In genomic region chr5:77767301-77767700, GRCh38 we compare ENCODE assay signal across 22 cellular contexts. TPM values are rescaled to one million over a fixed set of nuclear protein-coding genes. Genes with fewer than 3 reads are reported as not detected.
DNase-seq lines count a peak whose midpoint lies in the region; ATAC-seq, FAIRE-seq and TF ChIP-seq lines count a peak whose summit lies in the region.
"Had no signal": no experiment of that assay in that cellular context is flagged by ENCODE, and none has a peak within 500 bp of the region (broad histone marks: within the 10 kb centered on the region; RNA-seq: fewer than 3 reads in every experiment).

No MANE protein-coding gene starts in this region.

- H3K36me3 ChIP-seq in PC-3 (ENCODE audit: low read depth, low read length) (peaks cover 12% of the 10 kb centered on the region; the same call in 1 of the 2 replicates), osteoblast (ENCODE audit: insufficient read depth, low read length) (peaks cover 14% of the 10 kb centered on the region), small intestine (ENCODE audit: control insufficient read depth in 2 of 2, insufficient read depth in 2 of 2, low read length in 2 of 2) (peaks cover 0 to 4% of the 10 kb centered on the region in 2 donors)

- TF ChIP-seq CTCF in PC-3 (conservative IDR thresholded peaks at IDR 0.05; ENCODE audit: low read depth, low read length): no peak
- no peak for TF ChIP-seq CTCF in osteoblast (IDR thresholded peaks at IDR 0.05; ENCODE audit: extremely low read depth, low read depth, low read length)

- CTCF ChIA-PET in PC-3 (lab: Charles Lee): no interaction called here

- H4K20me1 ChIP-seq in PC-3 (ENCODE audit: low read length) (peaks cover 40% of the 10 kb centered on the region), osteoblast (ENCODE audit: insufficient read depth, low read length) (peaks cover 54% of the 10 kb centered on the region)

- FAIRE-seq in GM12891 (lab: Jason Lieb, UNC): no peak
- no peak for FAIRE-seq in small intestine (lab: Jason Lieb, UNC)
- FAIRE-seq: GM12878, GM18507, K562 had no signal

- H3K27me3 ChIP-seq in PC-3 (ENCODE audit: low read length) (no peaks in the 10 kb centered on the region), osteoblast (ENCODE audit: insufficient read depth, low read length) (no peaks in the 10 kb centered on the region), small intestine (ENCODE audit: control insufficient read depth in 2 of 2, insufficient read depth in 2 of 2, low read length in 2 of 2) (no peaks in the 10 kb centered on the region)
- H3K27me3 ChIP-seq: BLaER1 treated with 17β-estradiol and CSF1 and Interleukin-3, amounts not matched to agents 10 nM and 100 nM had no signal

- peaks cover 95% of the 10 kb centered on the region for H3K79me2 ChIP-seq in PC-3 (ENCODE audit: low read length)
- peaks cover 93% of the 10 kb centered on the region for H3K79me2 ChIP-seq in osteoblast (ENCODE audit: insufficient read depth, low read length)

- H3F3A ChIP-seq in PC-3 (ENCODE audit: low read length, unreplicated experiment): no peaks in the 10 kb centered on the region

- H3K4me2 ChIP-seq in PC-3 (ENCODE audit: low read length) (peak overlapping the region; percentile 57; the same call in 1 of the 2 replicates), osteoblast (ENCODE audit: insufficient read depth, low read length) (no peak overlapping the region)
- H3K4me2 ChIP-seq: BLaER1 treated with 17β-estradiol and CSF1 and Interleukin-3, amounts not matched to agents 10 nM and 100 nM had no signal

- H3K9me2 ChIP-seq in PC-3 (replicated peaks; ENCODE audit: low read length): no peaks in the 10 kb centered on the region

- POLR2A ChIA-PET in PC-3 (lab: Charles Lee; ENCODE audit: unreplicated experiment): no interaction called here

- no peak overlapping the region for H3K4me3 ChIP-seq in PC-3 (ENCODE audit: low read length)
- H3K4me3 ChIP-seq in osteoblast (ENCODE audit: insufficient read depth, low read length): no peak overlapping the region
- H3K4me3 ChIP-seq in small intestine (ENCODE audit: low read depth in 1 of 2, low read length in 2 of 2): no peak overlapping the region
- H3K4me3 ChIP-seq: BLaER1 treated with 17β-estradiol and CSF1 and Interleukin-3, amounts not matched to agents 10 nM and 100 nM; GM12878; K562 had no signal

- 95 to 98% (median 95%) methylated on average over 1 of the region's 1 CpG for WGBS in small intestine, 3 donors

- TF ChIP-seq POLR2A in GM12891 (IDR thresholded peaks at IDR 0.05; ENCODE audit: low read depth, low read length): no peak

- H3K27ac ChIP-seq in PC-3 (ENCODE audit: low read length) (no peak overlapping the region), osteoblast (ENCODE audit: low read depth, low read length) (no peak overlapping the region), small intestine (ENCODE audit: low read depth in 1 of 2, low read length in 1 of 2) (no peak overlapping the region)
- H3K27ac ChIP-seq: BLaER1 treated with 17β-estradiol and CSF1 and Interleukin-3, amounts not matched to agents 10 nM and 100 nM; HL-60 had no signal

- H3K9me3 ChIP-seq in PC-3 (ENCODE audit: low read length): no peaks in the 10 kb centered on the region
- no peaks in the 10 kb centered on the region for H3K9me3 ChIP-seq in osteoblast (ENCODE audit: low read depth, low read length)
- no peaks in the 10 kb centered on the region for H3K9me3 ChIP-seq in small intestine (ENCODE audit: control insufficient read depth, low read depth)

- no peak overlapping the region for H2AFZ ChIP-seq in PC-3 (ENCODE audit: low read length)
- H2AFZ ChIP-seq in osteoblast (ENCODE audit: low read length): no peak overlapping the region

- DNase-seq in GM12891 (ENCODE audit: insufficient read length, low spot score) (no peak), PC-3 (peak; percentile 52), osteoblast (ENCODE audit: insufficient read length, low spot score, missing footprints) (peak; percentile 63), SKM-1 (lab: John Stamatoyannopoulos, UW; ENCODE audit: unreplicated experiment) (no peak), small intestine (no peak), NCI-H2081 treated with DMSO at 0.1 percent for 48 hours (lab: John Stamatoyannopoulos, UW) (no peak)
- DNase-seq: 8988T; Calu3; CD8-positive, alpha-beta T cell; DMS79 treated with DMSO at 0.1 percent for 48 hours; EL; GOT3; H7; HFFc6; IMR-90 had no signal

- no peak overlapping the region for H3K9ac ChIP-seq in PC-3 (ENCODE audit: low read length)
- H3K9ac ChIP-seq: BLaER1 treated with 17β-estradiol and CSF1 and Interleukin-3, amounts not matched to agents 10 nM and 100 nM had no signal

- ATAC-seq in PC-3 (no peak), GM18909 (IDR thresholded peaks at IDR 0.05; ENCODE audit: poor library complexity, unreplicated experiment) (no peak)
- ATAC-seq: CD8-positive, alpha-beta T cell; GM12878; HCT116; K562 had no signal

- no TSS peak for BruUV-seq in PC-3 (replicated peaks; lab: Mats Ljungman, UMichigan)

- intact Hi-C loops in PC-3 (cut with micrococcal nuclease): no loop called here

- H3K4me1 ChIP-seq in PC-3 (ENCODE audit: insufficient read depth, low read length): peaks cover 18% of the 10 kb centered on the region
- H3K4me1 ChIP-seq in osteoblast (ENCODE audit: insufficient read depth, low read length): no peaks in the 10 kb centered on the region
- no peaks in the 10 kb centered on the region for H3K4me1 ChIP-seq in small intestine (ENCODE audit: control insufficient read depth in 2 of 2, insufficient read depth in 1 of 2, low read depth in 1 of 2, low read length in 1 of 2)

TF ChIP-seq in GM12891, 5 proteins besides CTCF, POLR2A, EP300 and RAD21:
- TF ChIP-seq TAF1 (IDR thresholded peaks at IDR 0.05; ENCODE audit: low read depth, low read length) (no peak), POLR2AphosphoS5 (IDR thresholded peaks at IDR 0.05; ENCODE audit: low read depth, low read length) (0 out of 2 replicates have a peak, but pooled peaks have one; percentile 30)

RNA-seq across cellular contexts. Expression of gene TBCA, which starts 8.8 kb away (rescaled TPM):
- polyA plus RNA-seq in GM12891 (2012; ENCODE audit: low read depth, missing spikeins): 259 TPM
- 108 and 119 TPM in 2 replicates for total RNA-seq in PC-3 (2014; rRNA removed)
- total RNA-seq in osteoblast: 103 and 113 TPM in 2 replicates
- polyA plus RNA-seq in small intestine: 100 to 1,000 TPM; 198 to 223 (median 218) TPM

Comparison
In these comparisons a context has a peak if more than half of its experiments do, and no peak if none do; other contexts are left out.
1. DNase-seq: peak in PC-3 (single experiment) and osteoblast (single experiment); none in GM12891 (single experiment), SKM-1 (single experiment), small intestine (single experiment) and NCI-H2081 treated with DMSO at 0.1 percent for 48 hours (single experiment).